In genomic region chr1:219220945-219221344, GRCh38 we compare ENCODE assay signal across 1 cellular context.
TF ChIP-seq lines count a peak whose summit lies in the region.

No MANE protein-coding gene starts in this region.

TF ChIP-seq in HepG2, 621 proteins besides CTCF, POLR2A, EP300 and RAD21 (continued from another document):
- TF ChIP-seq NAIF1 (CRISPR knock-in tag; IDR thresholded peaks at IDR 0.05; ENCODE audit: borderline replicate concordance) (no peak), POGK (CRISPR knock-in tag; conservative IDR thresholded peaks at IDR 0.05) (no peak), ZXDC (CRISPR knock-in tag; IDR thresholded peaks at IDR 0.05) (no peak), KDM3A (CRISPR knock-in tag; IDR thresholded peaks at IDR 0.05; ENCODE audit: low read depth) (no peak), GFI1 (CRISPR knock-in tag; IDR thresholded peaks at IDR 0.05; ENCODE audit: borderline replicate concordance) (no peak), NFE2L2 (IDR thresholded peaks at IDR 0.05; ENCODE audit: low read length) (no peak), ZNF576 (CRISPR knock-in tag; IDR thresholded peaks at IDR 0.05) (no peak), RARG (CRISPR knock-in tag; IDR thresholded peaks at IDR 0.05; ENCODE audit: low read depth) (no peak), ZNF33B (CRISPR knock-in tag; IDR thresholded peaks at IDR 0.05) (no peak), LBX2 (CRISPR knock-in tag; IDR thresholded peaks at IDR 0.05; ENCODE audit: borderline replicate concordance) (no peak), XBP1 (CRISPR knock-in tag; IDR thresholded peaks at IDR 0.05) (no peak)
